In the genomic region with DNA sequence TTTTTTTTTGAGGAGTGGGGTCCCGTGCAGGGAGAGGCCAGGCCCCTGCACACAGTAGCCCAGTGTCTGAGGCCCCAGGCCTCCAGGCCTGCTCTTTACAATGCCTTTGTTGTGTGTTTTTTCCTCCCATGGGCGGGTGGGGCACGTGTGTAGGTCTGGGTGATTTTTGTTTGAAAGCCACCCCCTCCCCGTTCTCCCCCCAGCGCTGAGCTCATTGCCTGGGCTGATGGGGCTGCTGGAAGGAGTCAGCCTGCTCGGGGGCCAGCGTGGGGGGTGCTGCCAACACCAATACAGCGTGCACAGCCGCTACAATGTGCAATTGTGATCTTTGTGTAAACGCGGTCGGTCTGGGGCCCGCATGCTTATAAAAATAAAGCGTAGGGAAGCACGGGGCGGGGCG, we compare ENCODE assay signal across 23 cellular contexts.
DNase-seq lines count a peak whose midpoint lies in the region; FAIRE-seq and TF ChIP-seq lines count a peak whose summit lies in the region.
"Had no signal": no experiment of that assay in that cellular context is flagged by ENCODE, and none has a peak within 500 bp of the region (broad histone marks: within the 10 kb centered on the region; RNA-seq: fewer than 3 reads in every experiment).

No MANE protein-coding gene starts in this region.

- no peak overlapping the region for H3K4me3 ChIP-seq in BLaER1
- no peak overlapping the region for H3K4me3 ChIP-seq in astrocyte (ENCODE audit: insufficient read depth, low read depth, low read length)
- H3K4me3 ChIP-seq: esophagus muscularis mucosa had no signal

- H3K27ac Mint-ChIP-seq in astrocyte (ENCODE audit: unreplicated experiment) = no peak overlapping the region
- H3K27ac Mint-ChIP-seq in T-helper 2 cell treated with Interferon-gamma antibody and Interleukin-4, amounts not matched to agents 5 μg/mL and 100 μg/mL, for 36 hours = no peak overlapping the region
- no peak overlapping the region for H3K27ac Mint-ChIP-seq in CD14-positive monocyte
- H3K27ac Mint-ChIP-seq: activated B cell treated with CpG ODN at 0.5 μM for 24 hours; activated naive CD8-positive, alpha-beta T cell treated with anti-CD3 and anti-CD28 coated beads for 36 hours; activated T-cell treated with anti-CD3 and anti-CD28 coated beads, Interleukin-2, amount 50 U/mL, for 72 hours; immature natural killer cell; natural killer cell; stimulated activated effector memory CD8-positive, alpha-beta T cell treated with anti-CD3 and anti-CD28 coated beads, Interleukin-12 subunit alpha, Interleukin-12 subunit beta, amount 100 ng/mL, for 72 hours; T-helper 17 cell had no signal

- H3K4me1 Mint-ChIP-seq in astrocyte (ENCODE audit: low read depth, unreplicated experiment) (no peaks in the 10 kb centered on the region), CD14-positive monocyte (no peaks in the 10 kb centered on the region)
- no peaks in the 10 kb centered on the region for H3K4me1 Mint-ChIP-seq in T-helper 2 cell treated with Interferon-gamma antibody and Interleukin-4, amounts not matched to agents 5 μg/mL and 100 μg/mL, for 36 hours (ENCODE audit: low read depth)
- H3K4me1 Mint-ChIP-seq: activated B cell treated with CpG ODN at 0.5 μM for 24 hours; activated naive CD8-positive, alpha-beta T cell treated with anti-CD3 and anti-CD28 coated beads for 36 hours; stimulated activated effector memory CD8-positive, alpha-beta T cell treated with anti-CD3 and anti-CD28 coated beads, Interleukin-12 subunit alpha, Interleukin-12 subunit beta, amount 100 ng/mL, for 72 hours; T-helper 17 cell had no signal

- peak overlapping the region; percentile 56 for H2AFZ ChIP-seq in astrocyte (ENCODE audit: low read depth, low read length)

- H3K4me2 ChIP-seq in BLaER1 (peak overlapping the region; percentile 95), astrocyte (ENCODE audit: low read length) (peak overlapping the region; percentile 33)

- H3K4me1 ChIP-seq in BLaER1 (peaks cover 89% of the 10 kb centered on the region), astrocyte (ENCODE audit: insufficient read depth, low read length) (peaks cover 3% of the 10 kb centered on the region)

- FAIRE-seq in astrocyte (lab: Jason Lieb, UNC) = no peak
- FAIRE-seq: A204.1 had no signal

- no peaks in the 10 kb centered on the region for H3K36me3 ChIP-seq in BLaER1
- H3K36me3 ChIP-seq in astrocyte (ENCODE audit: insufficient read depth, low read length) = no peaks in the 10 kb centered on the region

- H3K9me3 Mint-ChIP-seq in astrocyte (ENCODE audit: unreplicated experiment) (no peaks in the 10 kb centered on the region), CD14-positive monocyte (no peaks in the 10 kb centered on the region)
- H3K9me3 Mint-ChIP-seq in T-helper 2 cell treated with Interferon-gamma antibody and Interleukin-4, amounts not matched to agents 5 μg/mL and 100 μg/mL, for 36 hours = no peaks in the 10 kb centered on the region
- H3K9me3 Mint-ChIP-seq: activated B cell treated with CpG ODN at 0.5 μM for 24 hours; activated naive CD8-positive, alpha-beta T cell treated with anti-CD3 and anti-CD28 coated beads for 36 hours; activated T-cell treated with anti-CD3 and anti-CD28 coated beads, Interleukin-2, amount 50 U/mL, for 72 hours; immature natural killer cell; natural killer cell; stimulated activated effector memory CD8-positive, alpha-beta T cell treated with anti-CD3 and anti-CD28 coated beads, Interleukin-12 subunit alpha, Interleukin-12 subunit beta, amount 100 ng/mL, for 72 hours had no signal

- peaks cover 19% of the 10 kb centered on the region for H3K27me3 Mint-ChIP-seq in astrocyte (ENCODE audit: low read depth, unreplicated experiment)
- H3K27me3 Mint-ChIP-seq in T-helper 2 cell treated with Interferon-gamma antibody and Interleukin-4, amounts not matched to agents 5 μg/mL and 100 μg/mL, for 36 hours (ENCODE audit: low read depth) = no peaks in the 10 kb centered on the region
- peaks cover 2% of the 10 kb centered on the region in 3 donors for H3K27me3 Mint-ChIP-seq in CD14-positive monocyte (ENCODE audit: low read depth in 3 of 3)
- H3K27me3 Mint-ChIP-seq: activated naive CD8-positive, alpha-beta T cell treated with anti-CD3 and anti-CD28 coated beads for 36 hours had no signal

- H4K20me1 ChIP-seq in BLaER1 = peaks cover 35% of the 10 kb centered on the region
- no peaks in the 10 kb centered on the region for H4K20me1 ChIP-seq in astrocyte (ENCODE audit: insufficient read depth, low read length)

- no peak for TF ChIP-seq CTCF in astrocyte (IDR thresholded peaks at IDR 0.05; ENCODE audit: insufficient read depth, low read depth, low read length)
- TF ChIP-seq CTCF in CD14-positive monocyte (IDR thresholded peaks at IDR 0.05) = no peak

- H3K4me3 Mint-ChIP-seq in astrocyte (ENCODE audit: unreplicated experiment) = no peak overlapping the region
- H3K4me3 Mint-ChIP-seq in T-helper 2 cell treated with Interferon-gamma antibody and Interleukin-4, amounts not matched to agents 5 μg/mL and 100 μg/mL, for 36 hours = no peak overlapping the region
- H3K4me3 Mint-ChIP-seq in CD14-positive monocyte = no peak overlapping the region
- H3K4me3 Mint-ChIP-seq: activated B cell treated with CpG ODN at 0.5 μM for 24 hours; activated naive CD8-positive, alpha-beta T cell treated with anti-CD3 and anti-CD28 coated beads for 36 hours; activated T-cell treated with anti-CD3 and anti-CD28 coated beads, Interleukin-2, amount 50 U/mL, for 72 hours; immature natural killer cell; natural killer cell; stimulated activated effector memory CD8-positive, alpha-beta T cell treated with anti-CD3 and anti-CD28 coated beads, Interleukin-12 subunit alpha, Interleukin-12 subunit beta, amount 100 ng/mL, for 72 hours; T-helper 17 cell had no signal

- intact Hi-C loops in CD14-positive monocyte (cut with micrococcal nuclease) = no loop called here

- H3K27me3 ChIP-seq in BLaER1 (no peaks in the 10 kb centered on the region; the same call in 1 of the 2 replicates), astrocyte (ENCODE audit: insufficient read depth, low read length) (peaks cover 1% of the 10 kb centered on the region)
- H3K27me3 ChIP-seq: esophagus muscularis mucosa had no signal

- DNase-seq in astrocyte (ENCODE audit: low read depth) = no peak
- DNase-seq in inferior parietal cortex (ENCODE audit: extremely low spot score) = peak; percentile 78
- DNase-seq in pons (ENCODE audit: low spot score) = peak; percentile 94
- DNase-seq in T-helper 2 cell treated with Interferon-gamma antibody and Interleukin-4, amounts not matched to agents 5 μg/mL and 100 μg/mL, for 36 hours (ENCODE audit: low spot score) = no peak
- DNase-seq in CD14-positive monocyte (ENCODE audit: low spot score) = no peak
- DNase-seq in DMS153 treated with DMSO at 0.1 percent for 48 hours (lab: John Stamatoyannopoulos, UW; ENCODE audit: unreplicated experiment) = no peak
- no peak for DNase-seq in GM19238 (ENCODE audit: insufficient read length, low spot score)
- DNase-seq: activated B cell treated with CpG ODN at 0.5 μM for 24 hours; activated naive CD8-positive, alpha-beta T cell treated with anti-CD3 and anti-CD28 coated beads for 36 hours; activated T-cell treated with anti-CD3 and anti-CD28 coated beads, Interleukin-2, amount 50 U/mL, for 72 hours; GOT3; immature natural killer cell; natural killer cell; NCI-H187; NCI-H446 treated with DMSO at 0.1 percent for 48 hours; stimulated activated CD4-positive, alpha-beta T cell treated with anti-CD3 and anti-CD28 coated beads, Interleukin-15, amount 100 ng/mL, for 24 hours; T-helper 17 cell; trophoblast cell had no signal

- no peaks in the 10 kb centered on the region for H3K79me2 ChIP-seq in astrocyte (ENCODE audit: insufficient read depth, low read length)

- H3K36me3 Mint-ChIP-seq in astrocyte (ENCODE audit: low read depth, unreplicated experiment) = peaks cover 41% of the 10 kb centered on the region
- H3K36me3 Mint-ChIP-seq in T-helper 2 cell treated with Interferon-gamma antibody and Interleukin-4, amounts not matched to agents 5 μg/mL and 100 μg/mL, for 36 hours (ENCODE audit: low read depth) = no peaks in the 10 kb centered on the region
- H3K36me3 Mint-ChIP-seq in CD14-positive monocyte = peaks cover 81 to 92% of the 10 kb centered on the region in 2 donors
- H3K36me3 Mint-ChIP-seq: activated naive CD8-positive, alpha-beta T cell treated with anti-CD3 and anti-CD28 coated beads for 36 hours; immature natural killer cell; natural killer cell; stimulated activated effector memory CD8-positive, alpha-beta T cell treated with anti-CD3 and anti-CD28 coated beads, Interleukin-12 subunit alpha, Interleukin-12 subunit beta, amount 100 ng/mL, for 72 hours had no signal

- H3K27ac ChIP-seq in BLaER1 (no peak overlapping the region), astrocyte (ENCODE audit: low read depth, low read length) (no peak overlapping the region)
- H3K27ac ChIP-seq: C4-2B, esophagus muscularis mucosa had no signal

- H3K9me3 ChIP-seq in BLaER1 (no peaks in the 10 kb centered on the region), astrocyte (ENCODE audit: insufficient read depth, low read depth, low read length) (no peaks in the 10 kb centered on the region)
- H3K9me3 ChIP-seq: esophagus muscularis mucosa had no signal

- H3K9ac ChIP-seq in BLaER1 (no peak overlapping the region), astrocyte (ENCODE audit: low read length) (no peak overlapping the region)

Comparison
In these comparisons a context has a peak if more than half of its experiments do, and no peak if none do; other contexts are left out.
1. DNase-seq: peak in inferior parietal cortex (single experiment) and pons (single experiment); none in astrocyte (single experiment), T-helper 2 cell treated with Interferon-gamma antibody and Interleukin-4, amounts not matched to agents 5 μg/mL and 100 μg/mL, for 36 hours (single experiment), CD14-positive monocyte (single experiment), DMS153 treated with DMSO at 0.1 percent for 48 hours (single experiment) and GM19238 (single experiment).